Comparison of ENCODE assay signal across 7 cellular contexts in the genomic region with DNA sequence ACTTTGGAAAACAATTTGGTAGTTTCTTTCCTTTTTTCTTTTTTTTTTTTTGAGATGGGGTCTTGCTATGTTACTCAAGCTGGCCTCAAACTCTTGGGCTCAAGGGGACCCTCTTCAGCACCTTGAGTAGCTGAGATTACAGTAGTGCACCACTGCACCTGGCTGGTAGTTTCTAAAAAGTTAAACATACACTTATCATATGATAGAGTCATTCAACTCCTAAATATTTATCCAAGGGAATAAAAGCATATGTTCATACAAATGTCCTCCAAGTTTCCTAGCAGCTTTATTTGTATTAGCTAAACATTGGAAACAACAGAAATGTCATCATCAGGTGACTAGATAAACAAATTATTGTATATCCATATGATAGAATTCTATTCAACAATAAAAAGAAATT.
"Had no signal": no experiment of that assay in that cellular context is flagged by ENCODE, and none has a peak within 500 bp of the region (broad histone marks: within the 10 kb centered on the region; RNA-seq: fewer than 3 reads in every experiment).

No MANE protein-coding gene starts in this region.

- H3K4me3 Mint-ChIP-seq: GM23338, H9, IgD-negative memory B cell had no signal

- FAIRE-seq: H54, HTR-8/SVneo had no signal

- H3K4me3 ChIP-seq: GM23338 had no signal

- H3K27ac Mint-ChIP-seq: GM23338, H9, IgD-negative memory B cell had no signal

- DNase-seq: H9, HCEC 1CT, KG1 had no signal

- H3K9me3 Mint-ChIP-seq: GM23338, H9 had no signal

- ATAC-seq: GM23338 had no signal

- H3K4me1 Mint-ChIP-seq: GM23338, H9, IgD-negative memory B cell had no signal

- H3K36me3 Mint-ChIP-seq: IgD-negative memory B cell had no signal

- H3K27me3 Mint-ChIP-seq: IgD-negative memory B cell had no signal
